Comparison of ENCODE assay signal across 1 cellular context in the genomic region with DNA sequence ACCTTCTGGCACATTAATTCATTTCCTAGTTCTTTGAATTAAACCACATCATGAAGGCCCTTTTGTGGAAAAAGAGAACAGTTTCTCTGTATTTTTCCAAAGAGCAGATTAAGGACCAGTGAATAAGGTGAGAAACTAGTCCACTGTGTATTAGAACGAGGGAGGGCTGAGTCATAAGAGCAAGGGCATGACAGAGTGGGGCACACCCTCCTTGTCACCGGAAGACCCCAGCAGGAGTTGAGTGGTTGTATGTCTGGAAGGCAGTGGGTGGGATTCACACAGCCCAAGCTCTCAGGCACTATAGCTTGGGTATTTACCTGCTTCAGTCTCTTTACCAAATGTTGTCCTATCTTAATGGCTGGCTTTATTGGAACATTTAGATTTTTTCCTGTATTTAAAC.
TF ChIP-seq lines count a peak whose summit lies in the region.

No MANE protein-coding gene starts in this region.

TF ChIP-seq in HCT116, 20 proteins besides CTCF, POLR2A, EP300 and RAD21 (continued from another document):
- TF ChIP-seq, protein P1, sequence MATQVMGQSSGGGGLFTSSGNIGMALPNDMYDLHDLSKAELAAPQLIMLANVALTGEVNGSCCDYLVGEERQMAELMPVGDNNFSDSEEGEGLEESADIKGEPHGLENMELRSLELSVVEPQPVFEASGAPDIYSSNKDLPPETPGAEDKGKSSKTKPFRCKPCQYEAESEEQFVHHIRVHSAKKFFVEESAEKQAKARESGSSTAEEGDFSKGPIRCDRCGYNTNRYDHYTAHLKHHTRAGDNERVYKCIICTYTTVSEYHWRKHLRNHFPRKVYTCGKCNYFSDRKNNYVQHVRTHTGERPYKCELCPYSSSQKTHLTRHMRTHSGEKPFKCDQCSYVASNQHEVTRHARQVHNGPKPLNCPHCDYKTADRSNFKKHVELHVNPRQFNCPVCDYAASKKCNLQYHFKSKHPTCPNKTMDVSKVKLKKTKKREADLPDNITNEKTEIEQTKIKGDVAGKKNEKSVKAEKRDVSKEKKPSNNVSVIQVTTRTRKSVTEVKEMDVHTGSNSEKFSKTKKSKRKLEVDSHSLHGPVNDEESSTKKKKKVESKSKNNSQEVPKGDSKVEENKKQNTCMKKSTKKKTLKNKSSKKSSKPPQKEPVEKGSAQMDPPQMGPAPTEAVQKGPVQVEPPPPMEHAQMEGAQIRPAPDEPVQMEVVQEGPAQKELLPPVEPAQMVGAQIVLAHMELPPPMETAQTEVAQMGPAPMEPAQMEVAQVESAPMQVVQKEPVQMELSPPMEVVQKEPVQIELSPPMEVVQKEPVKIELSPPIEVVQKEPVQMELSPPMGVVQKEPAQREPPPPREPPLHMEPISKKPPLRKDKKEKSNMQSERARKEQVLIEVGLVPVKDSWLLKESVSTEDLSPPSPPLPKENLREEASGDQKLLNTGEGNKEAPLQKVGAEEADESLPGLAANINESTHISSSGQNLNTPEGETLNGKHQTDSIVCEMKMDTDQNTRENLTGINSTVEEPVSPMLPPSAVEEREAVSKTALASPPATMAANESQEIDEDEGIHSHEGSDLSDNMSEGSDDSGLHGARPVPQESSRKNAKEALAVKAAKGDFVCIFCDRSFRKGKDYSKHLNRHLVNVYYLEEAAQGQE (IDR thresholded peaks at IDR 0.05; ENCODE audit: low read depth): no peak
- TF ChIP-seq EZH2 (IDR thresholded peaks at IDR 0.05) (no peak), YY1 (IDR thresholded peaks at IDR 0.05; ENCODE audit: extremely low read depth, insufficient replicate concordance, low read depth, low read length) (no peak), JUND (IDR thresholded peaks at IDR 0.05) (no peak)
- TF ChIP-seq, protein P2, sequence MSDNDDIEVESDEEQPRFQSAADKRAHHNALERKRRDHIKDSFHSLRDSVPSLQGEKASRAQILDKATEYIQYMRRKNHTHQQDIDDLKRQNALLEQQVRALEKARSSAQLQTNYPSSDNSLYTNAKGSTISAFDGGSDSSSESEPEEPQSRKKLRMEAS (IDR thresholded peaks at IDR 0.05): no peak
TF ChIP-seq in HCT116: peak in this region for 0.
